Comparison of ENCODE assay signal across 1 cellular context in the genomic region with DNA sequence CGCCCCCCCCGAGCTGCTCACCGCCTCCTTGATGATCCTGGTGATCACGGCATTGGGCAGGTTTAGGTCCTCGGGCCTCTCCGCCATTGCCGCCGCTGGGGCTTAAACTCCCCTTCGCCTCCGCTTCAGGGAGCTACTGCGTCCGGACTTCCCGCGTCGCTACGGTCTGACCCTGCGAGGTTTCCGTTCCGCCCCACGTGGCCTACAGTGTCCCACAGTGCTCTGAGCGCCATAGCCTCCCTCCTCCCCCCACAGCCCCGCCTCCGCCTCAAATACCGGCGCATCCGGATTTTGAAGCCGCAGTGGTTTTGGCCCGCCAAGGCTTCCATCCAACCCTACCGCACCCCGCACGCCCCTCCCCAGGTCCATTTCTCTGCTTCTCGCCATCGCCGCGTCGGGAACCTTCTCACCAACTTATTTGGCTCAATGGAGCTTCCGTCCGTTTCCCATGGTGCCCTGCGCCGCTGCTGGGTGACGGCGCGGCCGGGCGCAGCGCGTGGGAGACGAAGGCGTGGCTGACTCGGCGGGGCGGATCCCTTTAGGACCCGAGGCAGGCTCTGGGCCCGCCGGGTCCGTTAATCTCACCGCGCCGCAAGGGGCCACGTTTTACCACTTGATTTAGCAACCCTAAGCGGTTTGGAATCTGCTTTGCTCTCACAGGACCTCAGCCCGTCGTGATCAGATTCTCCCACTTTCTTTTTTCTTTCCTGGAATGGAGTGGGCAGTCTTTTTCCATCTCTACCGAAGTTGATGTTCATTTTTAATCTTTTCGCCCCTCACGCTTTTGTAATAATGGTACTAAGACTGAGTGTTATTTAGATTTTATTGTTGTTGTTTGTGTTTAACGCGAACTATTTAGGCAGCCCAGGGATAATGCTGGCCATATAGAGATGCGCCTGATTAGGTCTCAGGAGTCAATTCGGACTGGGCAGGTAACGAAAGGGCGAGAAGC.
A peak's percentile ranks its signal among the peaks of the same experiment; 100 is the strongest.
TF ChIP-seq lines count a peak whose summit lies in the region.

A gene with protein sequence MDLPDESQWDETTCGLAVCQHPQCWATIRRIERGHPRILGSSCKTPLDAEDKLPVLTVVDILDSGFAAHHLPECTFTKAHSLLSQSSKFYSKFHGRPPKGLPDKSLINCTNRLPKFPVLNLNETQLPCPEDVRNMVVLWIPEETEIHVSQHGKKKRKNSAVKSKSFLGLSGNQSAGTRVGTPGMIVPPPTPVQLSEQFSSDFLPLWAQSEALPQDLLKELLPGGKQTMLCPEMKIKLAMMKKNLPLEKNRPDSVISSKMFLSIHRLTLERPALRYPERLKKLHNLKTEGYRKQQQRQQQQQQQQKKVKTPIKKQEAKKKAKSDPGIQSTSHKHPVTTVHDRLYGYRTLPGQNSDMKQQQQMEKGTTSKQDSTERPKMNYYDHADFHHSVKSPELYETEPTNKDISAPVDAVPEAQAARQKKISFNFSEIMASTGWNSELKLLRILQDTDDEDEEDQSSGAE (plus strand): TSS at position 541 of the 952 bp plus-strand sequence. CDS start 2,747 bp downstream, outside the sequence.
A gene with protein sequence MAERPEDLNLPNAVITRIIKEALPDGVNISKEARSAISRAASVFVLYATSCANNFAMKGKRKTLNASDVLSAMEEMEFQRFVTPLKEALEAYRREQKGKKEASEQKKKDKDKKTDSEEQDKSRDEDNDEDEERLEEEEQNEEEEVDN (minus strand): TSS at position 469 of the 952 bp plus-strand sequence. CDS start 382 bp downstream, at position 87.

TF ChIP-seq in HEK293, 187 proteins besides CTCF, POLR2A, EP300 and RAD21 (continued from another document):
- TF ChIP-seq, protein P1, sequence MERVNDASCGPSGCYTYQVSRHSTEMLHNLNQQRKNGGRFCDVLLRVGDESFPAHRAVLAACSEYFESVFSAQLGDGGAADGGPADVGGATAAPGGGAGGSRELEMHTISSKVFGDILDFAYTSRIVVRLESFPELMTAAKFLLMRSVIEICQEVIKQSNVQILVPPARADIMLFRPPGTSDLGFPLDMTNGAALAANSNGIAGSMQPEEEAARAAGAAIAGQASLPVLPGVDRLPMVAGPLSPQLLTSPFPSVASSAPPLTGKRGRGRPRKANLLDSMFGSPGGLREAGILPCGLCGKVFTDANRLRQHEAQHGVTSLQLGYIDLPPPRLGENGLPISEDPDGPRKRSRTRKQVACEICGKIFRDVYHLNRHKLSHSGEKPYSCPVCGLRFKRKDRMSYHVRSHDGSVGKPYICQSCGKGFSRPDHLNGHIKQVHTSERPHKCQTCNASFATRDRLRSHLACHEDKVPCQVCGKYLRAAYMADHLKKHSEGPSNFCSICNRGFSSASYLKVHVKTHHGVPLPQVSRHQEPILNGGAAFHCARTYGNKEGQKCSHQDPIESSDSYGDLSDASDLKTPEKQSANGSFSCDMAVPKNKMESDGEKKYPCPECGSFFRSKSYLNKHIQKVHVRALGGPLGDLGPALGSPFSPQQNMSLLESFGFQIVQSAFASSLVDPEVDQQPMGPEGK (tag by site-specific recombination; IDR thresholded peaks at IDR 0.05): peak; percentile 89
- TF ChIP-seq ZIC2 (tag by site-specific recombination; IDR thresholded peaks at IDR 0.05) (peak; percentile 62; the same call in 1 of the 2 replicates), ZXDB (tag by site-specific recombination; IDR thresholded peaks at IDR 0.05) (peak; percentile 88), ZNF10 (tag by site-specific recombination; IDR thresholded peaks at IDR 0.05) (peak; percentile 93), SCRT2 (tag by site-specific recombination; IDR thresholded peaks at IDR 0.05) (no peak), KLF1 (tag by site-specific recombination; IDR thresholded peaks at IDR 0.05) (peak; percentile 81), ZFHX2 (tag by site-specific recombination; conservative IDR thresholded peaks at IDR 0.05) (peak; percentile 80), SP2 (tag by site-specific recombination; IDR thresholded peaks at IDR 0.05) (peak; percentile 84), ZNF350 (tag by site-specific recombination; IDR thresholded peaks at IDR 0.05) (no peak), ZNF19 (tag by site-specific recombination; IDR thresholded peaks at IDR 0.05; ENCODE audit: low read depth) (0 out of 2 replicates have a peak, but pooled peaks have one; percentile 6), KLF10 (tag by site-specific recombination; IDR thresholded peaks at IDR 0.05) (peak; percentile 36; the same call in 1 of the 2 replicates), ZNF473 (tag by site-specific recombination; IDR thresholded peaks at IDR 0.05) (no peak), GLI4 (tag by site-specific recombination; IDR thresholded peaks at IDR 0.05) (0 out of 2 replicates have a peak, but pooled peaks have one; percentile 57), ZFP37 (tag by site-specific recombination; IDR thresholded peaks at IDR 0.05) (peak; percentile 19; the same call in 1 of the 2 replicates), ZNF629 (tag by site-specific recombination; IDR thresholded peaks at IDR 0.05) (peak; percentile 83)
